In genomic region chr10:120646159-120646558, GRCh38 we compare ENCODE assay signal across 18 cellular contexts.
"Had no signal": no experiment of that assay in that cellular context is flagged by ENCODE, and none has a peak within 500 bp of the region (broad histone marks: within the 10 kb centered on the region; RNA-seq: fewer than 3 reads in every experiment).

No MANE protein-coding gene starts in this region.

- H3K4me2 ChIP-seq: hepatocyte had no signal

- H2AFZ ChIP-seq: hepatocyte had no signal

- DNase-seq: dermis blood vessel endothelial cell; dorsolateral prefrontal cortex; effector CD4-positive, alpha-beta T cell; effector memory CD4-positive, alpha-beta T cell; foreskin keratinocyte; heart left ventricle; hypothalamus; left cardiac atrium; left lung; left ventricle myocardium superior; lower lobe of right lung; mesenchymal stem cell; mucosa of descending colon had no signal

- H3K4me1 ChIP-seq: esophagus muscularis mucosa, foreskin keratinocyte, gastroesophageal sphincter, heart left ventricle, lower lobe of right lung had no signal

- H3K9me3 Mint-ChIP-seq: mesothelial cell of epicardium had no signal

- H3K4me3 ChIP-seq: coronary artery, dorsolateral prefrontal cortex, esophagus muscularis mucosa, gastroesophageal sphincter, heart left ventricle, hepatocyte, left lung, lower lobe of right lung, mucosa of descending colon had no signal

- H3K36me3 Mint-ChIP-seq: mesothelial cell of epicardium had no signal

- H3K27ac ChIP-seq: coronary artery, dorsolateral prefrontal cortex, esophagus muscularis mucosa, foreskin keratinocyte, gastroesophageal sphincter, heart left ventricle, hepatocyte, left lung, lower lobe of right lung had no signal

- ATAC-seq: foreskin keratinocyte, gastroesophageal sphincter, heart left ventricle, left cardiac atrium, left lung, left ventricle myocardium superior, lower lobe of right lung, mucosa of descending colon had no signal

- H3K27me3 ChIP-seq: dorsolateral prefrontal cortex, esophagus muscularis mucosa, foreskin keratinocyte, gastroesophageal sphincter, left lung had no signal

- H3K79me2 ChIP-seq: hepatocyte had no signal

- H3K9me3 ChIP-seq: esophagus muscularis mucosa, gastroesophageal sphincter, heart left ventricle, left lung, lower lobe of right lung, mucosa of descending colon had no signal

- H3K36me3 ChIP-seq: esophagus muscularis mucosa, gastroesophageal sphincter, heart left ventricle, left lung, lower lobe of right lung had no signal

- H3K4me3 Mint-ChIP-seq: mesothelial cell of epicardium had no signal

- H3K27ac Mint-ChIP-seq: mesothelial cell of epicardium had no signal
